Comparison of ENCODE assay signal across 12 cellular contexts in genomic region chr12:21642707-21643389, GRCh38. TPM values are rescaled to one million over a fixed set of nuclear protein-coding genes. Genes with fewer than 3 reads are reported as not detected.
A peak's percentile ranks its signal among the peaks of the same experiment; 100 is the strongest.
DNase-seq lines count a peak whose midpoint lies in the region; ATAC-seq and TF ChIP-seq lines count a peak whose summit lies in the region.
"Had no signal": no experiment of that assay in that cellular context is flagged by ENCODE, and none has a peak within 500 bp of the region (broad histone marks: within the 10 kb centered on the region; RNA-seq: fewer than 3 reads in every experiment).

No MANE protein-coding gene starts in this region.

- TF ChIP-seq CTCF in cardiac muscle cell (IDR thresholded peaks at IDR 0.05; ENCODE audit: low read depth, low read length) = no peak

- H3K4me1 ChIP-seq in cardiac muscle cell (ENCODE audit: low read depth) = no peaks in the 10 kb centered on the region

- H3K4me3 ChIP-seq in cardiac muscle cell = no peak overlapping the region
- H3K4me3 ChIP-seq: mucosa of descending colon, skin epidermis had no signal

- no peaks in the 10 kb centered on the region for H3K27me3 ChIP-seq in cardiac muscle cell

- peak overlapping the region; percentile 45 for H3K27ac ChIP-seq in cardiac muscle cell
- H3K27ac ChIP-seq: skin epidermis, VCaP had no signal

- peak; percentile 71 for ATAC-seq in GM18502 (IDR thresholded peaks at IDR 0.05; ENCODE audit: poor library complexity, unreplicated experiment)
- ATAC-seq in GM21576 (IDR thresholded peaks at IDR 0.05; ENCODE audit: unreplicated experiment) = peak; percentile 71
- ATAC-seq in HG03354 (IDR thresholded peaks at IDR 0.05; ENCODE audit: poor library complexity, severe bottlenecking, unreplicated experiment) = no peak
- ATAC-seq in GM18519 (IDR thresholded peaks at IDR 0.05; ENCODE audit: low FRiP score, unreplicated experiment) = no peak
- no peak for ATAC-seq in HG03108 (IDR thresholded peaks at IDR 0.05; ENCODE audit: unreplicated experiment)
- ATAC-seq: mucosa of descending colon had no signal

- DNase-seq in NCI-H82 treated with DMSO at 0.1 percent for 48 hours (lab: John Stamatoyannopoulos, UW; ENCODE audit: unreplicated experiment) = peak; percentile 52
- peak in 1 of 2 donors; percentile 59 for DNase-seq in cardiac muscle cell (ENCODE audit: low read depth in 1 of 2, low spot score in 1 of 2)
- no peak for DNase-seq in foreskin melanocyte
- DNase-seq: mucosa of descending colon, NCI-H1092 treated with DMSO at 0.1 percent for 48 hours had no signal

- no peaks in the 10 kb centered on the region for H3K9me3 ChIP-seq in cardiac muscle cell (ENCODE audit: low read depth)
- H3K9me3 ChIP-seq: mucosa of descending colon had no signal

- H3K36me3 ChIP-seq in cardiac muscle cell = peaks cover 78% of the 10 kb centered on the region

RNA-seq across cellular contexts. Expression of gene LDHB, which starts 14.8 kb away (rescaled TPM):
- total RNA-seq in cardiac muscle cell = 842 and 1,015 TPM in 2 replicates
- polyA plus RNA-seq in cardiac muscle cell = 1,645 and 1,792 TPM in 2 replicates

RNA-seq across cellular contexts. Expression of gene GYS2, which starts 38.2 kb away (rescaled TPM):
- not detected in 2 replicates for total RNA-seq in cardiac muscle cell
- polyA plus RNA-seq in cardiac muscle cell = not detected in 2 replicates
- total RNA-seq: mucosa of descending colon had no signal

Comparison
In these comparisons a context has a peak if more than half of its experiments do, and no peak if none do; other contexts are left out.
1. ATAC-seq: peak in GM18502 (single experiment) and GM21576 (single experiment); none in HG03354 (single experiment), GM18519 (single experiment) and HG03108 (single experiment).